ENCODE assay signal across 1 cellular context in genomic region chr21:31498985-31499384, GRCh38.
TF ChIP-seq lines count a peak whose summit lies in the region.

No MANE protein-coding gene starts in this region.

TF ChIP-seq in H1, 55 proteins besides CTCF, POLR2A, EP300 and RAD21:
- TF ChIP-seq EZH2 (IDR thresholded peaks at IDR 0.05; ENCODE audit: low read depth, low read length, severe bottlenecking) (no peak), BRCA1 (IDR thresholded peaks at IDR 0.05; ENCODE audit: low read depth, low read length) (no peak), E2F6 (IDR thresholded peaks at IDR 0.05) (no peak), TEAD4 (IDR thresholded peaks at IDR 0.05; ENCODE audit: low read depth, low read length) (no peak), BCL11A (IDR thresholded peaks at IDR 0.05; ENCODE audit: low read depth in 2 of 2, low read length in 2 of 2) (no peak), EGR1 (IDR thresholded peaks at IDR 0.05; ENCODE audit: borderline replicate concordance, low read depth, low read length) (no peak), JUND (IDR thresholded peaks at IDR 0.05; ENCODE audit: low read length) (no peak), KDM5A (IDR thresholded peaks at IDR 0.05; ENCODE audit: low read length) (no peak), TAF1 (IDR thresholded peaks at IDR 0.05; ENCODE audit: low read depth, low read length) (no peak)
